In the genomic region with DNA sequence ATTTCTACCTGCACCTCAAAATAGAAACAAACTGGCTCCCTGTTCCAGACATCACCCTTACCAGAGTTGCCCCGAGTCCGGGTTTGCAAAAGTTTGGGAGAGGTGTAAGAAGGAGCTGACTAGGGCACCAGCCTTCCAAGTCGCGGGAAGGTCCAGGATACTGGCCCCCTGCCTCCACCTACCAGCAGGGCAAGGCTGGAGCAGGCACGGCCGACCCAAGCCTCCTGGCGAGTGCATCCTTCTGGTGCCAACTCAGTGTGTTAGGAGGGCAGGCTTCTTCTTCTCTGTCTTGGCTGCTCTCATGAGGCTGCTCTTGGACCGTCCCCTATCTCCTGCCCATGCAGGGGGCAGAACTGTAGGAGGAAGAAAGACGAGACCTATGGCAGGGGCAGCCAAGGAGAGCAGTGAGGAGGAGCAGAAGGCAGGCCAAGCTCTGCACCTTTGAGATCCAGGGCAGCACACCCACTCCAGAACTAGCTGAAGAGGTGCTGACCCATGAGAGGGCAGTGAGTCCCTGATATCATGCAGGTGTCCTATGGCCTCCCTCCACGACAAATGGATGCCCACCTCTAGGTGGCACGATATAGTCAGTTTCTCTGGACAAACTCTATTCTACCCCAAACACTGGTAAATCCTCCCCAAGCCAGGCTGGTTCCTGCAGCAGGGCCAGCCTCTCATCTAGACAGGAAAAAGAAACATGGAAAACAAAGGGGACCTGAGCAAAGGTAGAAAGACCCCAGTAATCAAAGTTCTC, we compare ENCODE assay signal across 2 cellular contexts.
TF ChIP-seq lines count a peak whose summit lies in the region.

No MANE protein-coding gene starts in this region.

TF ChIP-seq in SK-N-SH, 30 proteins besides CTCF, POLR2A, EP300 and RAD21 (continued from another document):
- TF ChIP-seq IRF3 (IDR thresholded peaks at IDR 0.05; ENCODE audit: low read depth, low read length) (no peak), YY1 (IDR thresholded peaks at IDR 0.05; ENCODE audit: low read depth) (no peak), FOXJ3 (CRISPR knock-in tag; IDR thresholded peaks at IDR 0.05) (no peak), FOSL2 (IDR thresholded peaks at IDR 0.05; ENCODE audit: borderline replicate concordance, low read depth) (no peak), SMC3 (IDR thresholded peaks at IDR 0.05; ENCODE audit: low read depth, low read length) (no peak)
- TF ChIP-seq, protein P1, sequence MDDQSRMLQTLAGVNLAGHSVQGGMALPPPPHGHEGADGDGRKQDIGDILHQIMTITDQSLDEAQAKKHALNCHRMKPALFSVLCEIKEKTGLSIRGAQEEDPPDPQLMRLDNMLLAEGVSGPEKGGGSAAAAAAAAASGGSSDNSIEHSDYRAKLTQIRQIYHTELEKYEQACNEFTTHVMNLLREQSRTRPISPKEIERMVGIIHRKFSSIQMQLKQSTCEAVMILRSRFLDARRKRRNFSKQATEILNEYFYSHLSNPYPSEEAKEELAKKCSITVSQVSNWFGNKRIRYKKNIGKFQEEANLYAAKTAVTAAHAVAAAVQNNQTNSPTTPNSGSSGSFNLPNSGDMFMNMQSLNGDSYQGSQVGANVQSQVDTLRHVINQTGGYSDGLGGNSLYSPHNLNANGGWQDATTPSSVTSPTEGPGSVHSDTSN (IDR thresholded peaks at IDR 0.05) = no peak
TF ChIP-seq in SK-N-SH: peak in this region for 0.

TF ChIP-seq in SK-N-SH treated with all-trans-retinoic acid at 6 μM for 48 hours, 23 proteins besides CTCF, POLR2A, EP300 and RAD21 (continued from another document):
- TF ChIP-seq, protein P2, sequence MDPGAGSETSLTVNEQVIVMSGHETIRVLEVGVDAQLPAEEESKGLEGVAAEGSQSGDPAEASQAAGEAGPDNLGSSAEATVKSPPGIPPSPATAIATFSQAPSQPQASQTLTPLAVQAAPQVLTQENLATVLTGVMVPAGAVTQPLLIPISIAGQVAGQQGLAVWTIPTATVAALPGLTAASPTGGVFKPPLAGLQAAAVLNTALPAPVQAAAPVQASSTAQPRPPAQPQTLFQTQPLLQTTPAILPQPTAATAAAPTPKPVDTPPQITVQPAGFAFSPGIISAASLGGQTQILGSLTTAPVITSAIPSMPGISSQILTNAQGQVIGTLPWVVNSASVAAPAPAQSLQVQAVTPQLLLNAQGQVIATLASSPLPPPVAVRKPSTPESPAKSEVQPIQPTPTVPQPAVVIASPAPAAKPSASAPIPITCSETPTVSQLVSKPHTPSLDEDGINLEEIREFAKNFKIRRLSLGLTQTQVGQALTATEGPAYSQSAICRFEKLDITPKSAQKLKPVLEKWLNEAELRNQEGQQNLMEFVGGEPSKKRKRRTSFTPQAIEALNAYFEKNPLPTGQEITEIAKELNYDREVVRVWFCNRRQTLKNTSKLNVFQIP (CRISPR knock-in tag; IDR thresholded peaks at IDR 0.05; ENCODE audit: borderline replicate concordance, low read depth) = no peak
- TF ChIP-seq CSDC2 (CRISPR knock-in tag; IDR thresholded peaks at IDR 0.05) (no peak), ZNF70 (CRISPR knock-in tag; IDR thresholded peaks at IDR 0.05) (no peak), ZC3H10 (CRISPR knock-in tag; IDR thresholded peaks at IDR 0.05) (no peak), BACH2 (CRISPR knock-in tag; IDR thresholded peaks at IDR 0.05; ENCODE audit: borderline replicate concordance) (no peak), ZNF565 (CRISPR knock-in tag; conservative IDR thresholded peaks at IDR 0.05; ENCODE audit: low read depth) (no peak), ARNTL (CRISPR knock-in tag; IDR thresholded peaks at IDR 0.05; ENCODE audit: borderline replicate concordance, low read depth) (no peak)
